1 cellular context compared by ENCODE assay signal in the genomic region with DNA sequence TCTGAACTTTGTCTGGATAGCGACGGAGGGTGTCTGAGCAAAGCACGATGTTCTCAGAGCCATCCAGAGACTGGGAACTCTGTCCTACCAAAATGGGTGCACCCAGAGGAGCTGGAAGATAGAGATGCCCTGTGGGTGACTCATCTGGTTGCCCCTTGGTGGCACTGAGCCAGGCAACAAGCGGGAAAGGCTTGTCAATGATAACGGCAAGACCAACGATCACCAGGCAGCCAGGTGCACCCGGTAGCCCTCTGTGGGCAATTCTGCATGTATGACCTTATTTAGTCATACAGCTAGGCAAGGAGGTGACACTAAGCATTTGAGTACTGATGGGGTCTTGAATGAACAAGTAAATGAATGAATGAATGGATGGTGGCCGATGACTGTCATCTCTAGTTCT.
TF ChIP-seq lines count a peak whose summit lies in the region.

No MANE protein-coding gene starts in this region.

TF ChIP-seq in SK-N-SH, 30 proteins besides CTCF, POLR2A, EP300 and RAD21 (continued from another document):
- TF ChIP-seq TEAD4 (IDR thresholded peaks at IDR 0.05; ENCODE audit: borderline replicate concordance, insufficient read depth) (no peak), PBX3 (IDR thresholded peaks at IDR 0.05) (no peak), FOSL2 (IDR thresholded peaks at IDR 0.05; ENCODE audit: borderline replicate concordance, low read depth) (no peak; the same call in 1 of the 2 replicates), TCF12 (IDR thresholded peaks at IDR 0.05) (peak; percentile 14; the same call in 1 of the 2 replicates), USF2 (IDR thresholded peaks at IDR 0.05; ENCODE audit: borderline replicate concordance, low read depth, low read length) (no peak), TAF1 (IDR thresholded peaks at IDR 0.05; ENCODE audit: borderline replicate concordance, low read depth, low read length) (no peak), CHD2 (IDR thresholded peaks at IDR 0.05; ENCODE audit: low read length, partially characterized antibody) (no peak), RCOR1 (IDR thresholded peaks at IDR 0.05; ENCODE audit: low read length) (0 out of 2 replicates have a peak, but pooled peaks have one; percentile 19), USF1 (IDR thresholded peaks at IDR 0.05; ENCODE audit: borderline replicate concordance, low read depth) (no peak), NFIC (IDR thresholded peaks at IDR 0.05; ENCODE audit: borderline replicate concordance) (peak; percentile 64; the same call in 1 of the 2 replicates)
- TF ChIP-seq, protein P1, sequence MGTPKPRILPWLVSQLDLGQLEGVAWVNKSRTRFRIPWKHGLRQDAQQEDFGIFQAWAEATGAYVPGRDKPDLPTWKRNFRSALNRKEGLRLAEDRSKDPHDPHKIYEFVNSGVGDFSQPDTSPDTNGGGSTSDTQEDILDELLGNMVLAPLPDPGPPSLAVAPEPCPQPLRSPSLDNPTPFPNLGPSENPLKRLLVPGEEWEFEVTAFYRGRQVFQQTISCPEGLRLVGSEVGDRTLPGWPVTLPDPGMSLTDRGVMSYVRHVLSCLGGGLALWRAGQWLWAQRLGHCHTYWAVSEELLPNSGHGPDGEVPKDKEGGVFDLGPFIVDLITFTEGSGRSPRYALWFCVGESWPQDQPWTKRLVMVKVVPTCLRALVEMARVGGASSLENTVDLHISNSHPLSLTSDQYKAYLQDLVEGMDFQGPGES (IDR thresholded peaks at IDR 0.05; ENCODE audit: low read depth, low read length), result no peak
